Comparison of ENCODE assay signal across 25 cellular contexts in the genomic region with DNA sequence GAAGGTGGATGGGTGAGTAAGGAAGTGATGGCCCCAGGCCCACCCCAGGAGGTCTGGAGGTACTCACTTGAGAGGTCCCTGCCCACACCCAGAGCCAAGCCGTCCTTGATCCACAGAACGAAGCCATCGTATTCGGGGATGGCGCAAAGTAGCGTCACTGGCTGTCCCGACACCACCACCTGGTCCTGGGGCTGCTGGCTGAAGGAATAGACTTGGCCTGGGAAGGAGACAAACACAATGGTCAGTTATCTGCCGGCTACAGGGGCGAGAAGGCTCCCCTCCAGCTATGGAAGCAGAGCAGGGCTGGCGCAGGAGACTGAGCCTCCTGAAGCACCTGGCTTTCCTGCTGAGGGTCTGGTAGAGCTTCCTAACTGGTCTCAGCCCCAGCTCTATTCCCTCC.
"Had no signal": no experiment of that assay in that cellular context is flagged by ENCODE, and none has a peak within 500 bp of the region (broad histone marks: within the 10 kb centered on the region; RNA-seq: fewer than 3 reads in every experiment).

No MANE protein-coding gene starts in this region.

- H3K4me1 Mint-ChIP-seq: mesothelial cell of epicardium; naive B cell; natural killer cell; stimulated activated effector memory CD8-positive, alpha-beta T cell treated with anti-CD3 and anti-CD28 coated beads, Interleukin-12 subunit alpha, Interleukin-12 subunit beta, amount 100 ng/mL, for 72 hours had no signal

- H3K36me3 ChIP-seq: heart right ventricle, left ventricle myocardium inferior, neural progenitor cell, right atrium auricular region, right lobe of liver, suprapubic skin, thoracic aorta, tibial artery, uterus had no signal

- H2AFZ ChIP-seq: hepatocyte, neural progenitor cell, parathyroid adenoma had no signal

- H3K4me3 Mint-ChIP-seq: mesothelial cell of epicardium; naive B cell; natural killer cell; nephron progenitor cell; neural progenitor cell; stimulated activated effector memory CD8-positive, alpha-beta T cell treated with anti-CD3 and anti-CD28 coated beads, Interleukin-12 subunit alpha, Interleukin-12 subunit beta, amount 100 ng/mL, for 72 hours; stimulated activated naive CD8-positive, alpha-beta T cell treated with anti-CD3 and anti-CD28 coated beads, Interleukin-15, Interleukin-2, amounts not matched to agents 100 ng/mL and 50 ng/mL, for 24 hours had no signal

- H3K4me2 ChIP-seq: hepatocyte, neural progenitor cell had no signal

- H3K9ac ChIP-seq: neural progenitor cell, parathyroid adenoma had no signal

- H3K27ac Mint-ChIP-seq: mesothelial cell of epicardium; naive B cell; natural killer cell; nephron progenitor cell; neural progenitor cell; progenitor cell of endocrine pancreas; stimulated activated effector memory CD8-positive, alpha-beta T cell treated with anti-CD3 and anti-CD28 coated beads, Interleukin-12 subunit alpha, Interleukin-12 subunit beta, amount 100 ng/mL, for 72 hours; stimulated activated naive CD8-positive, alpha-beta T cell treated with anti-CD3 and anti-CD28 coated beads, Interleukin-15, Interleukin-2, amounts not matched to agents 100 ng/mL and 50 ng/mL, for 24 hours had no signal

- H3K36me3 Mint-ChIP-seq: mesothelial cell of epicardium; naive B cell; natural killer cell; neural progenitor cell; stimulated activated effector memory CD8-positive, alpha-beta T cell treated with anti-CD3 and anti-CD28 coated beads, Interleukin-12 subunit alpha, Interleukin-12 subunit beta, amount 100 ng/mL, for 72 hours had no signal

- H3K4me1 ChIP-seq: heart right ventricle, left ventricle myocardium inferior, parathyroid adenoma, right atrium auricular region, right lobe of liver, suprapubic skin, tibial artery, uterus had no signal

- H3K79me2 ChIP-seq: hepatocyte, parathyroid adenoma had no signal

- H3K27ac ChIP-seq: heart right ventricle, hepatocyte, left ventricle myocardium inferior, neural progenitor cell, parathyroid adenoma, right atrium auricular region, right lobe of liver, skin epidermis, suprapubic skin, thoracic aorta, tibial artery, uterus had no signal

- H3K9me3 Mint-ChIP-seq: mesothelial cell of epicardium; naive B cell; natural killer cell; nephron progenitor cell; neural progenitor cell; stimulated activated effector memory CD8-positive, alpha-beta T cell treated with anti-CD3 and anti-CD28 coated beads, Interleukin-12 subunit alpha, Interleukin-12 subunit beta, amount 100 ng/mL, for 72 hours; stimulated activated naive CD8-positive, alpha-beta T cell treated with anti-CD3 and anti-CD28 coated beads, Interleukin-15, Interleukin-2, amounts not matched to agents 100 ng/mL and 50 ng/mL, for 24 hours had no signal

- DNase-seq: heart right ventricle; islet precursor cell; left ventricle myocardium inferior; mesendoderm; naive B cell; natural killer cell; nephron progenitor cell; right lobe of liver; stimulated activated CD4-positive, alpha-beta T cell treated with anti-CD3 and anti-CD28 coated beads, Interleukin-4, amount 100 ng/mL, for 24 hours; stimulated activated naive CD4-positive, alpha-beta T cell; tibial artery; trophoblast cell; uterus had no signal

- H3K9me3 ChIP-seq: heart right ventricle, left ventricle myocardium inferior, right atrium auricular region, right lobe of liver, suprapubic skin, thoracic aorta, tibial artery, uterus had no signal

- H3K4me3 ChIP-seq: heart right ventricle, hepatocyte, left ventricle myocardium inferior, lung, neural progenitor cell, right atrium auricular region, right lobe of liver, skin epidermis, suprapubic skin, thoracic aorta, tibial artery, uterus had no signal

- ATAC-seq: heart right ventricle; natural killer cell; right lobe of liver; stimulated activated effector memory CD8-positive, alpha-beta T cell treated with anti-CD3 and anti-CD28 coated beads, Interleukin-12 subunit alpha, Interleukin-12 subunit beta, amount 100 ng/mL, for 72 hours had no signal

- H3K27me3 ChIP-seq: neural progenitor cell, right atrium auricular region, right lobe of liver, uterus had no signal
